ENCODE assay signal across 8 cellular contexts in the genomic region with DNA sequence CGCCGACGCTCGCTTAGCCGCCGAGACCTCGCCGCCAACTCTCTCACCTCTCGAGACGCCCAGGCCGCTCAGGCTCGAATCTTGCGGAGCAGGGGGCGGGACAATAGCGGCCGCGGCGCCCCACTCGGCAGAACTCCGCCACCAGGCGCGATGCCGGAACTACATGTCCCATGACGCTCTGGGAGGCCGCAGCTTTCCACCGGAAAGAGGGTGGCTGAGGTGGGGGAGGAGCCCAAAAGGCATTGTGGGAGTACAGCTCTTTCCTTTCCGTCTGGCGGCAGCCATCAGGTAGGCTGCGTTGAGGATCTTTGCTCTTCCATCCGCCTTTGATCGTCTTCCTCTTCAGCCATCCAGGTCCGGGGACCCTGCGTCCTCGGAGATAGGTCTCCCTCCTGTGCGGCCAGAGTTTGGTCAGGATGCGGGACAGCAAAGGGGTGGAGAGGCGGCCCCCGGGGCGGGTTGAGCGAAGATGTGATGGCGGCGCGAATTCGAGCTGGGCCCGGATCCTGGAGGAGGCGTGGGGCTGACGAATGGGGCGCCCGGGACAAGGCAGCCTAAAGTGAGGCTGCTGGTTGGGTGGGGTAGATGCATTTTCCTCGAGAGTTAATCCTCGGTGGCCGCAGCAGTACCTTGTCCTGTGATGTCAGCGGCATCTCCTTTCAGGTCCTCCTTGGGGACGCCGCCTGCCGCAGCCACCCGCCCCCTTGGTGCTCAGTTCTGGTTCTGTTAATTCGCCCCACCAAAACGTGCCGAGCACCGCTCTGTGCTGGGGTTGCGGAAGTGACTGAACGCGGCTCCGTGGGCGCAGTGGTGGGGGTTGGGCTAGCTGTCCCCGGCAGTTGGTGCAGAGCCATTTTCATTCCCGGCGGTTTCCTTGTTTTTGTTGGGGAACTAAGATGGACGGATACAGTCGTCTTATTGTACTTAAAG. TPM values are rescaled to one million over a fixed set of nuclear protein-coding genes. Genes with fewer than 3 reads are reported as not detected.
DNase-seq lines count a peak whose midpoint lies in the region; ATAC-seq and TF ChIP-seq lines count a peak whose summit lies in the region.

A gene (minus strand): TSS at position 105 of the 930 bp plus-strand sequence. CDS start 6,086 bp downstream, outside the sequence.
A gene (plus strand): TSS at position 247 of the 930 bp plus-strand sequence. CDS start 728 bp downstream, outside the sequence.

- under 1% methylated on average over 71 of the region's 71 CpGs for WGBS in HUES64

- DNase-seq in DMS 273 (lab: John Stamatoyannopoulos, UW; ENCODE audit: unreplicated experiment) (peak; percentile 97), activated T-cell treated with anti-CD3 and anti-CD28 coated beads for 24 hours (ENCODE audit: low read depth) (peak; percentile 95), epithelial cell of esophagus (ENCODE audit: low read depth) (peak; percentile 98), mucosa of descending colon (peak; percentile 97 to 98 (median 98))
- peak; percentile 94 for DNase-seq in stimulated activated CD8-positive, alpha-beta memory T cell treated with anti-CD3 and anti-CD28 coated beads, Interleukin-4, amount 100 ng/mL, for 24 hours (ENCODE audit: low read depth)

- peaks cover 13% of the 10 kb centered on the region for H3F3A ChIP-seq in OCI-LY1 (ENCODE audit: insufficient read depth, low read length)

- H3K9ac ChIP-seq in HUES64 (ENCODE audit: low read depth, low read length) (peak within 1 kb of the TSS; percentile 99), OCI-LY1 (ENCODE audit: low read length) (peak within 1 kb of the TSS; percentile 95)

- H3K4me3 ChIP-seq in HUES64 (ENCODE audit: low read length) (peak within 1 kb of the TSS; percentile 78), OCI-LY1 (ENCODE audit: low read depth, low read length, poor library complexity, severe bottlenecking) (peak within 1 kb of the TSS; percentile 90), epithelial cell of esophagus (ENCODE audit: low read length) (peak within 1 kb of the TSS; percentile 86), mucosa of descending colon (peak within 1 kb of the TSS; percentile 83)

- H3K36me3 ChIP-seq in HUES64 (ENCODE audit: insufficient read depth, low read length): peaks cover 41% of the 10 kb centered on the region
- H3K36me3 ChIP-seq in OCI-LY1 (ENCODE audit: insufficient read depth, low read length): peaks cover 46% of the 10 kb centered on the region
- H3K36me3 ChIP-seq in mucosa of descending colon (ENCODE audit: low read depth): no peaks in the 10 kb centered on the region

- H3K27ac ChIP-seq in HUES64 (ENCODE audit: low read depth, low read length) (peak within 1 kb of the TSS; percentile 79), OCI-LY1 (ENCODE audit: low read depth, low read length, poor library complexity, severe bottlenecking) (peak within 1 kb of the TSS; percentile 83)

- peaks cover 18% of the 10 kb centered on the region for H3K4me1 ChIP-seq in HUES64 (ENCODE audit: insufficient read depth, low read length)
- H3K4me1 ChIP-seq in OCI-LY1 (ENCODE audit: insufficient read depth, low read length, severe bottlenecking): peaks cover 26% of the 10 kb centered on the region
- peaks cover 14% of the 10 kb centered on the region for H3K4me1 ChIP-seq in mucosa of descending colon (ENCODE audit: low read depth)

- intact Hi-C loops in mucosa of descending colon (cut with DNase I, micrococcal nuclease): no loop called here

- H3K9me3 ChIP-seq in HUES64 (ENCODE audit: insufficient read depth, low read depth, low read length) (no peaks in the 10 kb centered on the region), OCI-LY1 (ENCODE audit: low read length) (no peaks in the 10 kb centered on the region), mucosa of descending colon (no peaks in the 10 kb centered on the region)

- peaks cover 13% of the 10 kb centered on the region for H3K79me2 ChIP-seq in OCI-LY1 (ENCODE audit: insufficient read depth, low read length)

- H3K4me2 ChIP-seq in OCI-LY1 (ENCODE audit: low read length): peak within 1 kb of the TSS; percentile 100

- TF ChIP-seq CTCF in OCI-LY1 (IDR thresholded peaks at IDR 0.05; ENCODE audit: low read length): no peak
- TF ChIP-seq CTCF in epithelial cell of esophagus (IDR thresholded peaks at IDR 0.05; ENCODE audit: insufficient read depth, low read depth, low read length, missing control alignments): peak; percentile 53
- TF ChIP-seq CTCF in mucosa of descending colon (IDR thresholded peaks at IDR 0.05): peak; percentile 40

- H2AFZ ChIP-seq in OCI-LY1 (ENCODE audit: low read length): peak within 1 kb of the TSS; percentile 60; the same call in 1 of the 2 replicates

- H4K20me1 ChIP-seq in OCI-LY1 (ENCODE audit: insufficient read depth, low read length): no peaks in the 10 kb centered on the region

- ATAC-seq in GM21447 (IDR thresholded peaks at IDR 0.05; ENCODE audit: unreplicated experiment): peak; percentile 90
- peak; percentile 99 for ATAC-seq in mucosa of descending colon

- H3K27me3 ChIP-seq in HUES64 (ENCODE audit: insufficient read depth, low read length): peaks cover 6% of the 10 kb centered on the region
- no peaks in the 10 kb centered on the region for H3K27me3 ChIP-seq in OCI-LY1 (ENCODE audit: insufficient read depth, low read length)

- no peaks in the 10 kb centered on the region for H3K9me2 ChIP-seq in OCI-LY1 (ENCODE audit: low read depth, low read length)

RNA-seq across cellular contexts. Expression of the first gene that starts in this region (rescaled TPM):
- polyA plus RNA-seq in HUES64 (2013, experiment 1 of 2): 4.8 TPM
- polyA plus RNA-seq in HUES64 (2013, experiment 2 of 2): 4.8 TPM
- 10 to 100 TPM in 1 of 3 donors, 1 to 10 TPM in 2; 3.5 to 15.0 (median 5.3) TPM for total RNA-seq in mucosa of descending colon

RNA-seq across cellular contexts. Expression of the second gene that starts in this region (rescaled TPM):
- 2,998 TPM for polyA plus RNA-seq in HUES64 (2013, experiment 1 of 2)
- 3,107 TPM for polyA plus RNA-seq in HUES64 (2013, experiment 2 of 2)
- total RNA-seq in mucosa of descending colon: 1,000 to 10,000 TPM; 1,277 to 1,409 (median 1,319) TPM

Comparison
In these comparisons a context has a peak if more than half of its experiments do, and no peak if none do; other contexts are left out.
1. Peak in every context shown above with its lines: DNase-seq, ATAC-seq, H3K4me3 ChIP-seq and H3K27ac ChIP-seq.